In the genomic region with DNA sequence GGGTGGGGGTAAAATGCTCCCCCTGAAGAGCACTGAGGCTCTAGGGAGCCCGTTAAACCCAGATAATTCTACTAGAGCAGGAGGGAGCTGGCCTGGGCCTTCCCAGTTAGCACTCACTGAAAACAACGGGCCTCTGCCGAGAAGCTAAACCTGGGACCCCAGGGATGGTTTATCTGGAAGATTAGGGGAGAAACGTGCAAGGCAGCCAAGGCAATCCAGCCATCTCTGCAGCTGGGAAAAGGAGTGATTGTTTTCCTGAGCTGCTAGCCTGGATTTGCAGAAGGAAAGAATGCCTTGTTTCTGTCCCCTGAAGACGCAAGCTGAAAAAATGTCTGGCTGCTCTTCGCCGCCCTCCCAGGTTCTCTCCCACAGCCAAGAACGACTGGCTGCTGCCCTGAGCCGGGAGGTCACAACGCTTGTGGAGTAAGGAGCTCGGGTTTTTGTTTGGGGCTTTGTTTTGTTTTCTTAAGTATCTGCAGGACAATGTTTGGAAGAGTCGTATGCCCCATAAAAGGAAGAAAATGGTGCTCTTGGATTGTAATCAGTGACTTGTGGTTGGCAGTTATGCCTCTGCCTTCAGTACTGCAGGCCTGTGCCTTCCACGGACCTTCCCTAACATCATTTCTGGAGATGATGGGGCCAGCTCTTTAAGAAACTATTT, we compare ENCODE assay signal across 10 cellular contexts. TPM values are rescaled to one million over a fixed set of nuclear protein-coding genes. Genes with fewer than 3 reads are reported as not detected.
DNase-seq lines count a peak whose midpoint lies in the region; ATAC-seq and TF ChIP-seq lines count a peak whose summit lies in the region.
"Had no signal": no experiment of that assay in that cellular context is flagged by ENCODE, and none has a peak within 500 bp of the region (broad histone marks: within the 10 kb centered on the region; RNA-seq: fewer than 3 reads in every experiment).

No MANE protein-coding gene starts in this region.

- no peaks in the 10 kb centered on the region for H3K27me3 ChIP-seq in neuron (ENCODE audit: insufficient read depth, low read length)

- no peak overlapping the region for H3K4me3 Mint-ChIP-seq in WTC11

- H3K27ac Mint-ChIP-seq in WTC11, result peak overlapping the region; percentile 78; the same call in 1 of the 2 replicates

- H3K4me3 ChIP-seq in neuron (ENCODE audit: low read length), result peak overlapping the region; percentile 37
- H3K4me3 ChIP-seq in urinary bladder (ENCODE audit: low read depth, low read length), result no peak overlapping the region

- H3K4me1 Mint-ChIP-seq in WTC11, result peaks cover 45% of the 10 kb centered on the region

- H3K9me3 ChIP-seq in neuron (ENCODE audit: low read length), result peaks cover 2% of the 10 kb centered on the region

- H3K4me1 ChIP-seq in neuron (ENCODE audit: insufficient read depth, low read length), result peaks cover 31% of the 10 kb centered on the region
- no peaks in the 10 kb centered on the region for H3K4me1 ChIP-seq in urinary bladder (ENCODE audit: insufficient read depth)

- H2AFZ ChIP-seq in neuron (ENCODE audit: low read depth, low read length), result peak overlapping the region; percentile 14

- 0 out of 2 replicates have a peak, but pooled peaks cover 3% of the 10 kb centered on the region for H3K36me3 Mint-ChIP-seq in WTC11

- H3K36me3 ChIP-seq in neuron (ENCODE audit: insufficient read depth, low read length), result no peaks in the 10 kb centered on the region
- no peaks in the 10 kb centered on the region for H3K36me3 ChIP-seq in urinary bladder (ENCODE audit: insufficient read depth)

- WGBS in urinary bladder, result 15% methylated on average over 13 of the region's 13 CpGs

- POLR2A ChIA-PET in WTC11 (lab: Charles Lee), result interaction anchor here (0.6 to 1.0 kb wide), 2 partner anchors 14 to 32 kb away, joined by 3 to 5 read pairs; a partner anchor contains a TSS

- H3K27me3 Mint-ChIP-seq in WTC11 (ENCODE audit: low read depth), result no peaks in the 10 kb centered on the region

- no peak for TF ChIP-seq CTCF in WTC11 (IDR thresholded peaks at IDR 0.05)
- no peak for TF ChIP-seq CTCF in GM13977 (IDR thresholded peaks at IDR 0.05; ENCODE audit: extremely low read depth, insufficient read depth, missing control alignments)

- CTCF ChIA-PET in WTC11 (lab: Charles Lee), result interaction anchor here (0.8 to 1.6 kb wide), 8 partner anchors 9 to 117 kb away, joined by 3 to 12 read pairs (median 3); a partner anchor contains a TSS

- ATAC-seq in WTC11, result peak; percentile 27
- ATAC-seq in GM18502 (IDR thresholded peaks at IDR 0.05; ENCODE audit: poor library complexity, unreplicated experiment), result no peak
- no peak for ATAC-seq in GM21390 (IDR thresholded peaks at IDR 0.05; ENCODE audit: unreplicated experiment)

- no peaks in the 10 kb centered on the region for H3K9me3 Mint-ChIP-seq in WTC11

- in situ Hi-C loops in GM13977 (cut with MboI; ENCODE audit: low pct_unique_long_range_greater_than_20kb, low sequenced_read_pairs, unreplicated experiment), result no loop called here

- H3K27ac ChIP-seq in urinary bladder (ENCODE audit: low read depth), result peak overlapping the region; percentile 43

- no peak for DNase-seq in WTC11 (ENCODE audit: low spot score)
- DNase-seq in fibroblast of the conjunctiva (ENCODE audit: low read depth), result peak; percentile 36
- no peak for DNase-seq in GM13977 (ENCODE audit: low spot score)
- DNase-seq: NCI-H1436, SHP77 had no signal

TF ChIP-seq in WTC11, 78 proteins besides CTCF, POLR2A, EP300 and RAD21 (continues in another document):
- TF ChIP-seq SMAD4 (CRISPR knock-in tag; IDR thresholded peaks at IDR 0.05) (no peak), OVOL2 (CRISPR knock-in tag; IDR thresholded peaks at IDR 0.05; ENCODE audit: borderline replicate concordance) (no peak), ZBTB21 (CRISPR knock-in tag; IDR thresholded peaks at IDR 0.05; ENCODE audit: borderline replicate concordance) (no peak), FOXP1 (CRISPR knock-in tag; IDR thresholded peaks at IDR 0.05; ENCODE audit: borderline replicate concordance) (no peak), HMGA2 (CRISPR knock-in tag; IDR thresholded peaks at IDR 0.05) (no peak), JUN (CRISPR knock-in tag; IDR thresholded peaks at IDR 0.05) (no peak), RELA (CRISPR knock-in tag; IDR thresholded peaks at IDR 0.05; ENCODE audit: borderline replicate concordance) (no peak)
- TF ChIP-seq, protein P1, sequence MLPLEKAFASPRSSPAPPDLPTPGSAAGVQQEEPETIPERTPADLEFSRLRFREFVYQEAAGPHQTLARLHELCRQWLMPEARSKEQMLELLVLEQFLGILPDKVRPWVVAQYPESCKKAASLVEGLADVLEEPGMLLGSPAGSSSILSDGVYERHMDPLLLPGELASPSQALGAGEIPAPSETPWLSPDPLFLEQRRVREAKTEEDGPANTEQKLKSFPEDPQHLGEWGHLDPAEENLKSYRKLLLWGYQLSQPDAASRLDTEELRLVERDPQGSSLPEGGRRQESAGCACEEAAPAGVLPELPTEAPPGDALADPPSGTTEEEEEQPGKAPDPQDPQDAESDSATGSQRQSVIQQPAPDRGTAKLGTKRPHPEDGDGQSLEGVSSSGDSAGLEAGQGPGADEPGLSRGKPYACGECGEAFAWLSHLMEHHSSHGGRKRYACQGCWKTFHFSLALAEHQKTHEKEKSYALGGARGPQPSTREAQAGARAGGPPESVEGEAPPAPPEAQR (CRISPR knock-in tag; IDR thresholded peaks at IDR 0.05), result no peak
- TF ChIP-seq, protein P2, sequence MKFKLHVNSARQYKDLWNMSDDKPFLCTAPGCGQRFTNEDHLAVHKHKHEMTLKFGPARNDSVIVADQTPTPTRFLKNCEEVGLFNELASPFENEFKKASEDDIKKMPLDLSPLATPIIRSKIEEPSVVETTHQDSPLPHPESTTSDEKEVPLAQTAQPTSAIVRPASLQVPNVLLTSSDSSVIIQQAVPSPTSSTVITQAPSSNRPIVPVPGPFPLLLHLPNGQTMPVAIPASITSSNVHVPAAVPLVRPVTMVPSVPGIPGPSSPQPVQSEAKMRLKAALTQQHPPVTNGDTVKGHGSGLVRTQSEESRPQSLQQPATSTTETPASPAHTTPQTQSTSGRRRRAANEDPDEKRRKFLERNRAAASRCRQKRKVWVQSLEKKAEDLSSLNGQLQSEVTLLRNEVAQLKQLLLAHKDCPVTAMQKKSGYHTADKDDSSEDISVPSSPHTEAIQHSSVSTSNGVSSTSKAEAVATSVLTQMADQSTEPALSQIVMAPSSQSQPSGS (CRISPR knock-in tag; IDR thresholded peaks at IDR 0.05; ENCODE audit: borderline replicate concordance, low read depth), result no peak
- TF ChIP-seq, protein P3, sequence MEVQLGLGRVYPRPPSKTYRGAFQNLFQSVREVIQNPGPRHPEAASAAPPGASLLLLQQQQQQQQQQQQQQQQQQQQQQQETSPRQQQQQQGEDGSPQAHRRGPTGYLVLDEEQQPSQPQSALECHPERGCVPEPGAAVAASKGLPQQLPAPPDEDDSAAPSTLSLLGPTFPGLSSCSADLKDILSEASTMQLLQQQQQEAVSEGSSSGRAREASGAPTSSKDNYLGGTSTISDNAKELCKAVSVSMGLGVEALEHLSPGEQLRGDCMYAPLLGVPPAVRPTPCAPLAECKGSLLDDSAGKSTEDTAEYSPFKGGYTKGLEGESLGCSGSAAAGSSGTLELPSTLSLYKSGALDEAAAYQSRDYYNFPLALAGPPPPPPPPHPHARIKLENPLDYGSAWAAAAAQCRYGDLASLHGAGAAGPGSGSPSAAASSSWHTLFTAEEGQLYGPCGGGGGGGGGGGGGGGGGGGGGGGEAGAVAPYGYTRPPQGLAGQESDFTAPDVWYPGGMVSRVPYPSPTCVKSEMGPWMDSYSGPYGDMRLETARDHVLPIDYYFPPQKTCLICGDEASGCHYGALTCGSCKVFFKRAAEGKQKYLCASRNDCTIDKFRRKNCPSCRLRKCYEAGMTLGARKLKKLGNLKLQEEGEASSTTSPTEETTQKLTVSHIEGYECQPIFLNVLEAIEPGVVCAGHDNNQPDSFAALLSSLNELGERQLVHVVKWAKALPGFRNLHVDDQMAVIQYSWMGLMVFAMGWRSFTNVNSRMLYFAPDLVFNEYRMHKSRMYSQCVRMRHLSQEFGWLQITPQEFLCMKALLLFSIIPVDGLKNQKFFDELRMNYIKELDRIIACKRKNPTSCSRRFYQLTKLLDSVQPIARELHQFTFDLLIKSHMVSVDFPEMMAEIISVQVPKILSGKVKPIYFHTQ (CRISPR knock-in tag; IDR thresholded peaks at IDR 0.05), result no peak
- TF ChIP-seq, protein P4, sequence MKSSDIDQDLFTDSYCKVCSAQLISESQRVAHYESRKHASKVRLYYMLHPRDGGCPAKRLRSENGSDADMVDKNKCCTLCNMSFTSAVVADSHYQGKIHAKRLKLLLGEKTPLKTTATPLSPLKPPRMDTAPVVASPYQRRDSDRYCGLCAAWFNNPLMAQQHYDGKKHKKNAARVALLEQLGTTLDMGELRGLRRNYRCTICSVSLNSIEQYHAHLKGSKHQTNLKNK (CRISPR knock-in tag; IDR thresholded peaks at IDR 0.05), result no peak
- TF ChIP-seq, protein P5, sequence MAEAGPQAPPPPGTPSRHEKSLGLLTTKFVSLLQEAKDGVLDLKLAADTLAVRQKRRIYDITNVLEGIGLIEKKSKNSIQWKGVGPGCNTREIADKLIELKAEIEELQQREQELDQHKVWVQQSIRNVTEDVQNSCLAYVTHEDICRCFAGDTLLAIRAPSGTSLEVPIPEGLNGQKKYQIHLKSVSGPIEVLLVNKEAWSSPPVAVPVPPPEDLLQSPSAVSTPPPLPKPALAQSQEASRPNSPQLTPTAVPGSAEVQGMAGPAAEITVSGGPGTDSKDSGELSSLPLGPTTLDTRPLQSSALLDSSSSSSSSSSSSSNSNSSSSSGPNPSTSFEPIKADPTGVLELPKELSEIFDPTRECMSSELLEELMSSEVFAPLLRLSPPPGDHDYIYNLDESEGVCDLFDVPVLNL (CRISPR knock-in tag; IDR thresholded peaks at IDR 0.05; ENCODE audit: borderline replicate concordance, low read depth), result no peak

RNA-seq across cellular contexts. Expression of a gene that starts 31.5 kb away (rescaled TPM):
- total RNA-seq in WTC11 (2021) (102 to 109 TPM (median 106 TPM) in 3 replicates), urinary bladder (465 TPM)
- 488 TPM for polyA plus RNA-seq in urinary bladder
- total RNA-seq: activated CD8-positive, alpha-beta memory T cell treated with anti-CD3 and anti-CD28 coated beads for 36 hours had no signal

RNA-seq across cellular contexts. Expression of a gene that starts 31.6 kb away (rescaled TPM):
- total RNA-seq in WTC11 (2021), result 75.0 to 89.6 TPM (median 82.3 TPM) in 3 replicates
- total RNA-seq in urinary bladder, result 1,096 TPM
- polyA plus RNA-seq in urinary bladder, result 334 TPM
- total RNA-seq: activated CD8-positive, alpha-beta memory T cell treated with anti-CD3 and anti-CD28 coated beads for 36 hours had no signal

Comparison
In these comparisons a context has a peak if more than half of its experiments do, and no peak if none do; other contexts are left out.
1. RNA of a gene that starts 31.6 kb away (total RNA-seq): 1,096 TPM in urinary bladder (single experiment); 75.0 to 89.6 TPM in WTC11; every median in the first group is over 10 times any median in the second.